Comparison of ENCODE assay signal across 1 cellular context in genomic region chr10:44776181-44776580, GRCh38.
TF ChIP-seq lines count a peak whose summit lies in the region.

No MANE protein-coding gene starts in this region.

TF ChIP-seq in IMR-90, 13 proteins besides CTCF, POLR2A, EP300 and RAD21 (continued from another document):
- no peak for TF ChIP-seq ELK1 (IDR thresholded peaks at IDR 0.05; ENCODE audit: borderline replicate concordance, low read depth, low read length)
